ENCODE assay signal across 29 cellular contexts in genomic region chr19:23978068-23978467, GRCh38.
"Had no signal": no experiment of that assay in that cellular context is flagged by ENCODE, and none has a peak within 500 bp of the region (broad histone marks: within the 10 kb centered on the region; RNA-seq: fewer than 3 reads in every experiment).

No MANE protein-coding gene starts in this region.

- H3K4me1 ChIP-seq: adrenal gland, ascending aorta, body of pancreas, breast epithelium had no signal

- H3K27me3 ChIP-seq: adrenal gland, ascending aorta, body of pancreas, brain microvascular endothelial cell, breast epithelium, cardiac muscle cell had no signal

- H3K27ac ChIP-seq: adrenal gland, ascending aorta, body of pancreas, brain microvascular endothelial cell, breast epithelium, cardiac muscle cell had no signal

- DNase-seq: activated effector memory CD4-positive, alpha-beta T cell treated with anti-CD3 and anti-CD28 coated beads, Interleukin-2, amount 50 U/mL, for 16 hours; activated effector memory CD4-positive, alpha-beta T cell treated with Interleukin-2 at 50 U/mL for 16 hours; activated gamma-delta T cell; activated gamma-delta T cell treated with Interleukin-2 at 50 U/mL for 16 hours; activated naive CD4-positive, alpha-beta T cell; activated naive CD4-positive, alpha-beta T cell treated with anti-CD3 and anti-CD28 coated beads for 36 hours; activated naive CD4-positive, alpha-beta T cell treated with anti-CD3 and anti-CD28 coated beads, Interleukin-2, amount 10 ng/mL, durations not matched to agents 7 days and 5 days; activated naive CD4-positive, alpha-beta T cell treated with anti-CD3 and anti-CD28 coated beads, Interleukin-2, amount 50 U/mL, for 16 hours; activated naive CD4-positive, alpha-beta T cell treated with Interleukin-2 at 50 U/mL for 16 hours; activated naive CD8-positive, alpha-beta T cell treated with anti-CD3 and anti-CD28 coated beads for 36 hours; activated naive CD8-positive, alpha-beta T cell treated with anti-CD3 and anti-CD28 coated beads, Interleukin-2, amount 10 ng/mL, durations not matched to agents 7 days and 5 days; activated naive CD8-positive, alpha-beta T cell treated with anti-CD3 and anti-CD28 coated beads, Interleukin-2, amount 50 U/mL, for 24 hours; activated T-cell treated with anti-CD3 and anti-CD28 coated beads, Interleukin-2, amount 50 U/mL, for 24 hours; activated T-cell treated with anti-CD3 and anti-CD28 coated beads, Interleukin-2, amount 50 U/mL, for 4 hours; activated T-cell treated with anti-CD3 and anti-CD28 coated beads, Interleukin-2, amount 50 U/mL, for 48 hours; activated T-cell treated with anti-CD3 and anti-CD28 coated beads, Interleukin-2, amount 50 U/mL, for 72 hours; adrenal gland; amniotic stem cell; amygdala; anterior cingulate cortex; aorta; body of pancreas; brain microvascular endothelial cell; caudate nucleus; central memory CD4-positive, alpha-beta T cell; cerebellar nuclear complex had no signal

- H3K36me3 ChIP-seq: adrenal gland, ascending aorta, brain microvascular endothelial cell, breast epithelium, cardiac muscle cell had no signal

- H3K4me3 ChIP-seq: adrenal gland, ascending aorta, body of pancreas, breast epithelium, cardiac muscle cell had no signal

- H3K9me3 ChIP-seq: adrenal gland, ascending aorta, body of pancreas, breast epithelium had no signal
